ENCODE assay signal across 2 cellular contexts in genomic region chr9:15332939-15333338, GRCh38.
TF ChIP-seq lines count a peak whose summit lies in the region.

No MANE protein-coding gene starts in this region.

TF ChIP-seq in H1, 55 proteins besides CTCF, POLR2A, EP300 and RAD21:
- no peak for TF ChIP-seq BCL11A (IDR thresholded peaks at IDR 0.05; ENCODE audit: low read depth in 2 of 2, low read length in 2 of 2)
- TF ChIP-seq SUZ12 (IDR thresholded peaks at IDR 0.05; ENCODE audit: low read length), result no peak
- no peak for TF ChIP-seq SP4 (IDR thresholded peaks at IDR 0.05; ENCODE audit: low read length)
- no peak for TF ChIP-seq SP1 (IDR thresholded peaks at IDR 0.05; ENCODE audit: low read depth, low read length)
- TF ChIP-seq JUND (IDR thresholded peaks at IDR 0.05; ENCODE audit: low read length), result no peak
- TF ChIP-seq RXRA (IDR thresholded peaks at IDR 0.05; ENCODE audit: insufficient read depth, low read depth, low read length), result no peak
- no peak for TF ChIP-seq HDAC6 (IDR thresholded peaks at IDR 0.05; ENCODE audit: low read depth, low read length)
- no peak for TF ChIP-seq TBP (IDR thresholded peaks at IDR 0.05; ENCODE audit: low read depth, low read length)
- no peak for TF ChIP-seq KDM4A (IDR thresholded peaks at IDR 0.05; ENCODE audit: low read depth, low read length, severe bottlenecking)
- TF ChIP-seq POU5F1 (IDR thresholded peaks at IDR 0.05; ENCODE audit: low read depth, low read length), result no peak
- TF ChIP-seq CHD2 (IDR thresholded peaks at IDR 0.05; ENCODE audit: low read length), result no peak
- TF ChIP-seq ASH2L (IDR thresholded peaks at IDR 0.05; ENCODE audit: low read length), result no peak
- TF ChIP-seq FOSL1 (IDR thresholded peaks at IDR 0.05; ENCODE audit: insufficient read depth, low read depth, low read length), result no peak
- no peak for TF ChIP-seq ZNF274 (IDR thresholded peaks at IDR 0.05; ENCODE audit: borderline replicate concordance, extremely low read depth, low read length)
- TF ChIP-seq GABPA (IDR thresholded peaks at IDR 0.05; ENCODE audit: borderline replicate concordance, insufficient read depth, low read length), result no peak
- no peak for TF ChIP-seq HDAC2 (IDR thresholded peaks at IDR 0.05; ENCODE audit: borderline replicate concordance in 1 of 2, low read depth in 2 of 2, low read length in 2 of 2)
- no peak for TF ChIP-seq KDM5A (IDR thresholded peaks at IDR 0.05; ENCODE audit: low read length)

TF ChIP-seq in HepG2, 621 proteins besides CTCF, POLR2A, EP300 and RAD21:
- TF ChIP-seq, protein P1, sequence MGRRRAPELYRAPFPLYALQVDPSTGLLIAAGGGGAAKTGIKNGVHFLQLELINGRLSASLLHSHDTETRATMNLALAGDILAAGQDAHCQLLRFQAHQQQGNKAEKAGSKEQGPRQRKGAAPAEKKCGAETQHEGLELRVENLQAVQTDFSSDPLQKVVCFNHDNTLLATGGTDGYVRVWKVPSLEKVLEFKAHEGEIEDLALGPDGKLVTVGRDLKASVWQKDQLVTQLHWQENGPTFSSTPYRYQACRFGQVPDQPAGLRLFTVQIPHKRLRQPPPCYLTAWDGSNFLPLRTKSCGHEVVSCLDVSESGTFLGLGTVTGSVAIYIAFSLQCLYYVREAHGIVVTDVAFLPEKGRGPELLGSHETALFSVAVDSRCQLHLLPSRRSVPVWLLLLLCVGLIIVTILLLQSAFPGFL (CRISPR knock-in tag; IDR thresholded peaks at IDR 0.05), result no peak
- TF ChIP-seq KAT7 (CRISPR knock-in tag; IDR thresholded peaks at IDR 0.05; ENCODE audit: borderline replicate concordance), result no peak
- no peak for TF ChIP-seq ATAD3A (CRISPR knock-in tag; IDR thresholded peaks at IDR 0.05)
- 0 out of 2 replicates have a peak, but pooled peaks have one; percentile 25 for TF ChIP-seq REPIN1 (CRISPR knock-in tag; IDR thresholded peaks at IDR 0.05; ENCODE audit: borderline replicate concordance, low read depth)
TF ChIP-seq in HepG2: peak in this region for 1.
